ENCODE assay signal across 13 cellular contexts in the genomic region with DNA sequence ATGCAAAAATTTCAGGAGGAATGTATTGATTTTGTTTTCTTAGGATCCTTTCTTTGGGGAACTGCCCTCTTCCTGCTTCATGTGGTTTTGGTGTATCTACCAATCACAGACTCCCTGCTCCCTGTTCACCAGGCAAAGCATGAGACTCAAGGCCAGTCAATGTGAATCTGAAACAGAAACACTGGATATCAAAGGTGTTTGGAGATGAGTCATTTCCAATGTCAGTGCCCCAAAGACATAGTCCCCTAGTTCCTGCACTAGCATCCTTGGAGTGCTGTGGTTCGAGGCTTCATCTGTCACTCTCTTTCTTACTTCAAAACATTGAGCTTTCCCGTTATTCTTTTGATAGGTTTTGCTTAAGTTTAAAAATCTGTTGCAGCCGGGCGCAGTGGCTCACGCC. TPM values are rescaled to one million over a fixed set of nuclear protein-coding genes. Genes with fewer than 3 reads are reported as not detected.
DNase-seq lines count a peak whose midpoint lies in the region; ATAC-seq and TF ChIP-seq lines count a peak whose summit lies in the region.
"Had no signal": no experiment of that assay in that cellular context is flagged by ENCODE, and none has a peak within 500 bp of the region (broad histone marks: within the 10 kb centered on the region; RNA-seq: fewer than 3 reads in every experiment).

No MANE protein-coding gene starts in this region.

- H3K4me3 ChIP-seq in GM12865 (ENCODE audit: low read depth, low read length), result no peak overlapping the region
- H3K4me3 ChIP-seq: cardiac muscle cell, transverse colon had no signal

- no peak overlapping the region for H3K27ac Mint-ChIP-seq in activated CD4-positive, alpha-beta memory T cell treated with anti-CD3 and anti-CD28 coated beads for 36 hours

- no peaks in the 10 kb centered on the region for H3K36me3 Mint-ChIP-seq in activated CD4-positive, alpha-beta memory T cell treated with anti-CD3 and anti-CD28 coated beads for 36 hours

- peaks cover 11% of the 10 kb centered on the region for H3K4me1 Mint-ChIP-seq in activated CD4-positive, alpha-beta memory T cell treated with anti-CD3 and anti-CD28 coated beads for 36 hours (ENCODE audit: low read depth)

- DNase-seq in GM12865 (ENCODE audit: low read depth) (peak; percentile 32), posterior cingulate gyrus (no peak), iPS-NIHi7 (ENCODE audit: extremely low spot score) (no peak), putamen (ENCODE audit: low spot score) (no peak), DMS114 treated with DMSO at 0.1 percent for 48 hours (lab: John Stamatoyannopoulos, UW; ENCODE audit: unreplicated experiment) (no peak)
- DNase-seq in activated CD4-positive, alpha-beta memory T cell treated with anti-CD3 and anti-CD28 coated beads for 36 hours, result peak; percentile 31
- DNase-seq: DMS53, H9, transverse colon had no signal

- intact Hi-C loops in activated CD4-positive, alpha-beta memory T cell treated with anti-CD3 and anti-CD28 coated beads for 36 hours (cut with micrococcal nuclease), result loop anchor here (2.0 to 10.0 kb wide), 2 partner anchors 16 to 118 kb away; no protein-coding TSS in a partner anchor
- intact Hi-C loops in posterior cingulate gyrus (cut with DNase I), result no loop called here

- CTCF ChIA-PET in activated CD4-positive, alpha-beta memory T cell treated with anti-CD3 and anti-CD28 coated beads for 36 hours (lab: Charles Lee), result no interaction called here

- no peak overlapping the region for H3K4me3 Mint-ChIP-seq in activated CD4-positive, alpha-beta memory T cell treated with anti-CD3 and anti-CD28 coated beads for 36 hours
- H3K4me3 Mint-ChIP-seq: H9 had no signal

- H3K27me3 Mint-ChIP-seq in activated CD4-positive, alpha-beta memory T cell treated with anti-CD3 and anti-CD28 coated beads for 36 hours, result no peaks in the 10 kb centered on the region

- TF ChIP-seq CTCF in GM12865 (IDR thresholded peaks at IDR 0.05; ENCODE audit: insufficient read depth, low read depth, low read length, missing control alignments), result no peak

- ATAC-seq in GM19328 (IDR thresholded peaks at IDR 0.05; ENCODE audit: unreplicated experiment) (peak; percentile 72), HG02970 (IDR thresholded peaks at IDR 0.05; ENCODE audit: low FRiP score, unreplicated experiment) (peak; percentile 77)

- H3K9me3 Mint-ChIP-seq in activated CD4-positive, alpha-beta memory T cell treated with anti-CD3 and anti-CD28 coated beads for 36 hours, result no peaks in the 10 kb centered on the region
- H3K9me3 Mint-ChIP-seq: H9 had no signal

- POLR2A ChIA-PET in activated CD4-positive, alpha-beta memory T cell treated with anti-CD3 and anti-CD28 coated beads for 36 hours (lab: Charles Lee), result no interaction called here

RNA-seq across cellular contexts. Expression of a gene that starts 8.1 kb away (rescaled TPM):
- not detected for total RNA-seq in activated CD4-positive, alpha-beta memory T cell treated with anti-CD3 and anti-CD28 coated beads for 36 hours
- total RNA-seq: cardiac muscle cell, fibroblast of villous mesenchyme, H9, transverse colon had no signal

RNA-seq across cellular contexts. Expression of a gene that starts 53.0 kb away (rescaled TPM):
- total RNA-seq in activated CD4-positive, alpha-beta memory T cell treated with anti-CD3 and anti-CD28 coated beads for 36 hours, result 10 to 100 TPM; 36.1 to 37.5 TPM

Comparison
In these comparisons a context has a peak if more than half of its experiments do, and no peak if none do; other contexts are left out.
1. DNase-seq: peak in GM12865 (single experiment) and activated CD4-positive, alpha-beta memory T cell treated with anti-CD3 and anti-CD28 coated beads for 36 hours (single experiment); none in posterior cingulate gyrus (0 of 10), iPS-NIHi7 (single experiment), putamen (single experiment) and DMS114 treated with DMSO at 0.1 percent for 48 hours (single experiment).